21 cellular contexts compared by ENCODE assay signal in genomic region chr2:236073246-236073645, GRCh38.
"Had no signal": no experiment of that assay in that cellular context is flagged by ENCODE, and none has a peak within 500 bp of the region (broad histone marks: within the 10 kb centered on the region; RNA-seq: fewer than 3 reads in every experiment).

No MANE protein-coding gene starts in this region.

- H3K4me1 Mint-ChIP-seq: activated CD4-positive, alpha-beta T cell treated with anti-CD3 and anti-CD28 coated beads, Interleukin-2, amount 10 ng/mL, durations not matched to agents 24 days and 14 days; stimulated activated memory B cell treated with anti-CD40 and anti-IgM and Interleukin-4, amounts not matched to agents 10 μg/mL and 1 μg/mL and 100 μg/mL, for 72 hours had no signal

- H3K9me3 Mint-ChIP-seq: activated CD4-positive, alpha-beta T cell treated with anti-CD3 and anti-CD28 coated beads, Interleukin-2, amount 10 ng/mL, durations not matched to agents 24 days and 14 days; activated naive CD8-positive, alpha-beta T cell treated with anti-CD3 and anti-CD28 coated beads, Interleukin-2, amount 10 ng/mL, durations not matched to agents 7 days and 5 days; activated T-cell treated with anti-CD3 and anti-CD28 coated beads, Interleukin-2, amount 50 U/mL, for 24 hours; activated T-helper 2 cell treated with anti-CD3 and anti-CD28 coated beads, Interferon-gamma antibody, Interleukin-2, Interleukin-4, amounts not matched to agents 10 μg/mL and 5 μg/mL and 100 μg/mL, durations not matched to agents 14 hours and 24 hours and 36 hours; effector memory CD8-positive, alpha-beta T cell; nephron progenitor cell had no signal

- H3K27ac Mint-ChIP-seq: activated CD4-positive, alpha-beta T cell treated with anti-CD3 and anti-CD28 coated beads, Interleukin-2, amount 10 ng/mL, durations not matched to agents 24 days and 14 days; activated CD8-positive, alpha-beta T cell treated with anti-CD3 and anti-CD28 coated beads, Interleukin-2, amount 10 ng/mL, durations not matched to agents 7 days and 5 days; activated naive CD8-positive, alpha-beta T cell treated with anti-CD3 and anti-CD28 coated beads, Interleukin-2, amount 10 ng/mL, durations not matched to agents 7 days and 5 days; activated T-cell treated with anti-CD3 and anti-CD28 coated beads, Interleukin-2, amount 50 U/mL, for 24 hours; activated T-helper 2 cell treated with anti-CD3 and anti-CD28 coated beads, Interferon-gamma antibody, Interleukin-2, Interleukin-4, amounts not matched to agents 10 μg/mL and 5 μg/mL and 100 μg/mL, durations not matched to agents 14 hours and 24 hours and 36 hours; effector memory CD8-positive, alpha-beta T cell; nephron progenitor cell; stimulated activated memory B cell treated with anti-CD40 and anti-IgM and Interleukin-4, amounts not matched to agents 10 μg/mL and 1 μg/mL and 100 μg/mL, for 72 hours had no signal

- H3K4me3 ChIP-seq: body of pancreas, gastrocnemius medialis, smooth muscle cell, testis had no signal

- H3K4me3 Mint-ChIP-seq: activated CD4-positive, alpha-beta T cell treated with anti-CD3 and anti-CD28 coated beads, Interleukin-2, amount 10 ng/mL, durations not matched to agents 24 days and 14 days; activated CD8-positive, alpha-beta T cell treated with anti-CD3 and anti-CD28 coated beads, Interleukin-2, amount 10 ng/mL, durations not matched to agents 7 days and 5 days; activated naive CD8-positive, alpha-beta T cell treated with anti-CD3 and anti-CD28 coated beads, Interleukin-2, amount 10 ng/mL, durations not matched to agents 7 days and 5 days; activated T-cell treated with anti-CD3 and anti-CD28 coated beads, Interleukin-2, amount 50 U/mL, for 24 hours; effector memory CD8-positive, alpha-beta T cell; nephron progenitor cell; stimulated activated memory B cell treated with anti-CD40 and anti-IgM and Interleukin-4, amounts not matched to agents 10 μg/mL and 1 μg/mL and 100 μg/mL, for 72 hours had no signal

- H3K4me2 ChIP-seq: smooth muscle cell had no signal

- H3K9me3 ChIP-seq: body of pancreas, gastrocnemius medialis, testis had no signal

- H3K36me3 Mint-ChIP-seq: activated naive CD8-positive, alpha-beta T cell treated with anti-CD3 and anti-CD28 coated beads, Interleukin-2, amount 10 ng/mL, durations not matched to agents 7 days and 5 days; stimulated activated memory B cell treated with anti-CD40 and anti-IgM and Interleukin-4, amounts not matched to agents 10 μg/mL and 1 μg/mL and 100 μg/mL, for 72 hours had no signal

- H3K4me1 ChIP-seq: body of pancreas, gastrocnemius medialis had no signal

- H3K27me3 Mint-ChIP-seq: activated CD4-positive, alpha-beta T cell treated with anti-CD3 and anti-CD28 coated beads, Interleukin-2, amount 10 ng/mL, durations not matched to agents 24 days and 14 days; activated naive CD8-positive, alpha-beta T cell treated with anti-CD3 and anti-CD28 coated beads, Interleukin-2, amount 10 ng/mL, durations not matched to agents 7 days and 5 days; activated T-cell treated with anti-CD3 and anti-CD28 coated beads, Interleukin-2, amount 50 U/mL, for 24 hours; effector memory CD8-positive, alpha-beta T cell; stimulated activated memory B cell treated with anti-CD40 and anti-IgM and Interleukin-4, amounts not matched to agents 10 μg/mL and 1 μg/mL and 100 μg/mL, for 72 hours had no signal

- H3K27me3 ChIP-seq: body of pancreas, gastrocnemius medialis, testis had no signal

- ATAC-seq: activated CD8-positive, alpha-beta T cell treated with anti-CD3 and anti-CD28 coated beads, Interleukin-2, amount 10 ng/mL, durations not matched to agents 7 days and 5 days; body of pancreas; effector memory CD8-positive, alpha-beta T cell; gastrocnemius medialis; left lobe of liver; sciatic nerve; stimulated activated memory B cell treated with anti-CD40 and anti-IgM and Interleukin-4, amounts not matched to agents 10 μg/mL and 1 μg/mL and 100 μg/mL, for 72 hours had no signal

- H3K27ac ChIP-seq: body of pancreas, gastrocnemius medialis, testis had no signal

- H3K36me3 ChIP-seq: gastrocnemius medialis had no signal

- DNase-seq: activated CD4-positive, alpha-beta T cell treated with anti-CD3 and anti-CD28 coated beads, Interleukin-2, amount 10 ng/mL, durations not matched to agents 24 days and 14 days; activated CD8-positive, alpha-beta T cell treated with anti-CD3 and anti-CD28 coated beads, Interleukin-2, amount 10 ng/mL, durations not matched to agents 7 days and 5 days; activated naive CD4-positive, alpha-beta T cell treated with Interleukin-2 at 50 U/mL for 16 hours; activated naive CD8-positive, alpha-beta T cell treated with anti-CD3 and anti-CD28 coated beads, Interleukin-2, amount 10 ng/mL, durations not matched to agents 7 days and 5 days; activated T-cell treated with anti-CD3 and anti-CD28 coated beads, Interleukin-2, amount 50 U/mL, for 24 hours; body of pancreas; dermis blood vessel endothelial cell; effector memory CD8-positive, alpha-beta T cell; gastrocnemius medialis; head of caudate nucleus; kidney; mammary epithelial cell; nephron progenitor cell; nucleus accumbens; stimulated activated CD4-positive, alpha-beta T cell treated with anti-CD3 and anti-CD28 coated beads, Interleukin-4, amount 100 ng/mL, for 24 hours; testis had no signal
